In the genomic region with DNA sequence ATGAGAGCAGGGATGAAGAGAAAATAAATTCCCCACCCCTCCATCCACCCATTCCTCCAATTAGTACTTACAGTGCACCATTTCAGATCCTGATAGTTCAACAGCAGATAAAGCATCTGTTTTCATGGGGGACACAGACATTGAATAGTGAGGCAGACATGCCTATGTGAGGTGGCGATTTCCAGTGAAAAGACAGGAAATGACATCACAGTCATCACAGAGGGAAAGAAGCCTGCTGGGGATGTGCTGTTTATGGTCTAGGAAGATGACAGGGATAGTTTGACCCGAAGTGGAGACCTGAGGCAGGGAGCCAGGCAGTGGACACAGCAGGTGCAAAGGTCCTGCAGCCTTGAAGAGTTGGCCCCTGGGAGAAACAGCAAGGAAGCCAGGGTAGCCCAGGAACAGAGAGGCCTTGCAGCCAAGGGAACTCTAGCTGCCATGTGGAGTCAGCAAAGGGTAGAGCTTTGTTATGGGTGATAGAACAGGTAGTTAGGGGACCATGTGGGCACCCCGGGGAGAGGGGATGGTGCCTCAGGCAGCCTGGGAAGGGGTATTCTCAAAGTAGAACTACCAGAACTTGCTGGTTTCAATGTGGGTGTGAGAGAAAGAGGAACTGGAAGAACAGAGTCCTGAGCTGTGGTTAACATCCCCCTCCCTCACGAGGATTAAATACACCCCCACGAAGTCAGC, we compare ENCODE assay signal across 9 cellular contexts.
A peak's percentile ranks its signal among the peaks of the same experiment; 100 is the strongest.
DNase-seq lines count a peak whose midpoint lies in the region; ATAC-seq and TF ChIP-seq lines count a peak whose summit lies in the region.
"Had no signal": no experiment of that assay in that cellular context is flagged by ENCODE, and none has a peak within 500 bp of the region (broad histone marks: within the 10 kb centered on the region; RNA-seq: fewer than 3 reads in every experiment).

No MANE protein-coding gene starts in this region.

- H3K36me3 ChIP-seq in esophagus muscularis mucosa: no peaks in the 10 kb centered on the region

- H3K27ac ChIP-seq in esophagus muscularis mucosa (replicated peaks in 1 of 4): no peak overlapping the region
- H3K27ac ChIP-seq: A549 had no signal

- peak; percentile 23 for DNase-seq in NCI-H748 (lab: John Stamatoyannopoulos, UW; ENCODE audit: unreplicated experiment)
- DNase-seq in NCI-H748 treated with DMSO at 0.1 percent for 48 hours (lab: John Stamatoyannopoulos, UW): no peak
- peak; percentile 22 to 29 for DNase-seq in memory B cell (ENCODE audit: low spot score in 2 of 2)
- DNase-seq in NCI-H526 (lab: John Stamatoyannopoulos, UW): no peak
- no peak for DNase-seq in esophagus muscularis mucosa (ENCODE audit: extremely low spot score)
- DNase-seq in nucleus accumbens (lab: John Stamatoyannopoulos, UW): no peak

- H3K4me3 ChIP-seq in esophagus muscularis mucosa: no peak overlapping the region
- H3K4me3 ChIP-seq: A549 had no signal

- intact Hi-C loops in esophagus muscularis mucosa (cut with DNase I): no loop called here

- no peaks in the 10 kb centered on the region for H3K27me3 ChIP-seq in esophagus muscularis mucosa

- peaks cover 2% of the 10 kb centered on the region for H3K36me3 Mint-ChIP-seq in memory B cell

- H3K4me3 Mint-ChIP-seq in memory B cell: peak overlapping the region; percentile 60

- WGBS in esophagus muscularis mucosa: 75% methylated on average over 5 of the region's 5 CpGs

- no peak for TF ChIP-seq EP300 in esophagus muscularis mucosa (IDR thresholded peaks at IDR 0.05)

- H3K27ac Mint-ChIP-seq in memory B cell: peak overlapping the region; percentile 58

- H3K9me3 ChIP-seq in esophagus muscularis mucosa: no peaks in the 10 kb centered on the region
- H3K9me3 ChIP-seq: A549 had no signal

- peak; percentile 63 for ATAC-seq in GM21723 (IDR thresholded peaks at IDR 0.05; ENCODE audit: unreplicated experiment)
- peak; percentile 62 for ATAC-seq in HG03565 (IDR thresholded peaks at IDR 0.05; ENCODE audit: unreplicated experiment)
- ATAC-seq in memory B cell (ENCODE audit: low read depth): peak; percentile 83
- ATAC-seq: A549 had no signal

- TF ChIP-seq POLR2A in esophagus muscularis mucosa (IDR thresholded peaks at IDR 0.05; ENCODE audit: low read depth): no peak

- no peaks in the 10 kb centered on the region for H3K4me1 ChIP-seq in esophagus muscularis mucosa
- H3K4me1 ChIP-seq: A549 had no signal

- H3K27me3 Mint-ChIP-seq in memory B cell: no peaks in the 10 kb centered on the region

- H3K4me1 Mint-ChIP-seq in memory B cell: peaks cover 62% of the 10 kb centered on the region

- TF ChIP-seq CTCF in esophagus muscularis mucosa (IDR thresholded peaks at IDR 0.05): no peak

- H3K9me3 Mint-ChIP-seq in memory B cell: no peaks in the 10 kb centered on the region

Comparison
In these comparisons a context has a peak if more than half of its experiments do, and no peak if none do; other contexts are left out.
1. DNase-seq: peak in NCI-H748 (single experiment) and memory B cell (2 of 2); none in NCI-H748 treated with DMSO at 0.1 percent for 48 hours (single experiment), NCI-H526 (0 of 2), esophagus muscularis mucosa (single experiment) and nucleus accumbens (0 of 56).
2. Peak in every context shown above with its lines, with median percentiles within 50 percentile points of each other: ATAC-seq.